Comparison of ENCODE assay signal across 10 cellular contexts in the genomic region with DNA sequence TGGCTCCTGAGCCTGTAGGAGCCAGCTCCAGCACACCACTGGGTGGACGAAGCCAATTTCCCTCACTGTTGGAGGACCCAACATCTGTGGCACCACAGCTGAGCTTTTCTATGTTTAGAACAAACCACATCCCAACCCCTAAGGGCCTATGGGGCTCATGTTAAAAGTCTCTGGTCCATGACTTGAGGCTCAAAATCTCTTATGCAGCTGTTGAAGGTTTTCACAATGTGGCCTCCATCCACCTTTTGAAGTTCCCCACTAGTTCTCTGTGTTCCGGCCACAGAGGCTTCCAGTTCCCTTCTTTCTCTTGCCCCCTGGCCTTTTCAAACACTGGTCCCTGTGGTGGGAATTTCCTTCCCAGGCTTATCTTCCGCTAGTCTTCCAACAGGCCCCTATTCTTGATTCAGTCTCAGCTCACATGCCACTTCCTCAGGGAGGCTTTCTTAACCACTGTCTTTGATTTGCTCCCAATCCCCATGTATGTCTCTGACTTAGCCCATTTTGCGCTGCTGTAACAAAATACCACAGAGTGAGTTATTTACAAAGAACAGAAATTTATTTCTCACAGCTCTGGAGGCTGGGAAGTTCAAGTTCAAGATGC. TPM values are rescaled to one million over a fixed set of nuclear protein-coding genes. Genes with fewer than 3 reads are reported as not detected.
DNase-seq lines count a peak whose midpoint lies in the region; ATAC-seq and TF ChIP-seq lines count a peak whose summit lies in the region.
"Had no signal": no experiment of that assay in that cellular context is flagged by ENCODE, and none has a peak within 500 bp of the region (broad histone marks: within the 10 kb centered on the region; RNA-seq: fewer than 3 reads in every experiment).

No MANE protein-coding gene starts in this region.

- no peak overlapping the region for H3K4me3 Mint-ChIP-seq in activated T-cell treated with anti-CD3 and anti-CD28 coated beads, Interleukin-2, amount 50 U/mL, for 24 hours
- H3K4me3 Mint-ChIP-seq in activated T-cell treated with anti-CD3 and anti-CD28 coated beads, Interleukin-2, amount 50 U/mL, for 4 hours: no peak overlapping the region
- H3K4me3 Mint-ChIP-seq in stimulated activated naive CD8-positive, alpha-beta T cell treated with anti-CD3 and anti-CD28 coated beads, Interleukin-15, amount 100 ng/mL, for 72 hours: peak overlapping the region; percentile 35 to 56

- intact Hi-C loops in posterior vena cava (cut with DNase I): no loop called here

- no peaks in the 10 kb centered on the region for H3K9me3 ChIP-seq in Peyer's patch

- DNase-seq in activated T-cell treated with anti-CD3 and anti-CD28 coated beads, Interleukin-2, amount 50 U/mL, for 24 hours: no peak
- DNase-seq in activated T-cell treated with anti-CD3 and anti-CD28 coated beads, Interleukin-2, amount 50 U/mL, for 4 hours: no peak
- DNase-seq in Peyer's patch: peak in 2 of 3 donors; percentile 71 to 72
- no peak for DNase-seq in stimulated activated naive CD8-positive, alpha-beta T cell treated with anti-CD3 and anti-CD28 coated beads, Interleukin-15, amount 100 ng/mL, for 72 hours
- DNase-seq in posterior vena cava (ENCODE audit: low spot score): no peak
- no peak for DNase-seq in COLO668 (lab: John Stamatoyannopoulos, UW; ENCODE audit: unreplicated experiment)
- DNase-seq in DMS53 (lab: John Stamatoyannopoulos, UW): no peak
- DNase-seq: activated CD8-positive, alpha-beta memory T cell treated with anti-CD3 and anti-CD28 coated beads for 24 hours had no signal

- TF ChIP-seq POLR2A in Peyer's patch (IDR thresholded peaks at IDR 0.05): no peak

- H3K9me3 Mint-ChIP-seq in activated T-cell treated with anti-CD3 and anti-CD28 coated beads, Interleukin-2, amount 50 U/mL, for 24 hours: peaks cover 7% of the 10 kb centered on the region
- peaks cover 4% of the 10 kb centered on the region for H3K9me3 Mint-ChIP-seq in activated T-cell treated with anti-CD3 and anti-CD28 coated beads, Interleukin-2, amount 50 U/mL, for 4 hours
- H3K9me3 Mint-ChIP-seq in stimulated activated naive CD8-positive, alpha-beta T cell treated with anti-CD3 and anti-CD28 coated beads, Interleukin-15, amount 100 ng/mL, for 72 hours: peaks cover 0 to 10% of the 10 kb centered on the region in 2 donors

- peaks cover 0 to 18% (median 11%) of the 10 kb centered on the region in 4 donors for H3K4me1 ChIP-seq in Peyer's patch

- peak overlapping the region; percentile 62 for H3K27ac Mint-ChIP-seq in activated T-cell treated with anti-CD3 and anti-CD28 coated beads, Interleukin-2, amount 50 U/mL, for 24 hours
- H3K27ac Mint-ChIP-seq in stimulated activated naive CD8-positive, alpha-beta T cell treated with anti-CD3 and anti-CD28 coated beads, Interleukin-15, amount 100 ng/mL, for 72 hours: peak overlapping the region in 1 of 2 donors; percentile 9

- no peaks in the 10 kb centered on the region for H3K36me3 Mint-ChIP-seq in activated T-cell treated with anti-CD3 and anti-CD28 coated beads, Interleukin-2, amount 50 U/mL, for 24 hours (ENCODE audit: low read depth)
- H3K36me3 Mint-ChIP-seq in activated T-cell treated with anti-CD3 and anti-CD28 coated beads, Interleukin-2, amount 50 U/mL, for 4 hours (ENCODE audit: insufficient read depth): no peaks in the 10 kb centered on the region

- H3K27ac ChIP-seq in Peyer's patch: peak overlapping the region in 3 of 4 donors; percentile 47 to 74 (median 51)

- peaks cover 81% of the 10 kb centered on the region for H3K4me1 Mint-ChIP-seq in activated T-cell treated with anti-CD3 and anti-CD28 coated beads, Interleukin-2, amount 50 U/mL, for 24 hours (ENCODE audit: low read depth)
- H3K4me1 Mint-ChIP-seq in activated T-cell treated with anti-CD3 and anti-CD28 coated beads, Interleukin-2, amount 50 U/mL, for 4 hours (ENCODE audit: low read depth): peaks cover 60% of the 10 kb centered on the region
- H3K4me1 Mint-ChIP-seq in stimulated activated naive CD8-positive, alpha-beta T cell treated with anti-CD3 and anti-CD28 coated beads, Interleukin-15, amount 100 ng/mL, for 72 hours: peaks cover 91% of the 10 kb centered on the region

- no peaks in the 10 kb centered on the region for H3K36me3 ChIP-seq in Peyer's patch

- TF ChIP-seq CTCF in Peyer's patch (IDR thresholded peaks at IDR 0.05): no peak

- peaks cover 5% of the 10 kb centered on the region for H3K27me3 Mint-ChIP-seq in activated T-cell treated with anti-CD3 and anti-CD28 coated beads, Interleukin-2, amount 50 U/mL, for 24 hours
- H3K27me3 Mint-ChIP-seq in activated T-cell treated with anti-CD3 and anti-CD28 coated beads, Interleukin-2, amount 50 U/mL, for 4 hours (ENCODE audit: low read depth): peaks cover 2% of the 10 kb centered on the region
- H3K27me3 Mint-ChIP-seq in stimulated activated naive CD8-positive, alpha-beta T cell treated with anti-CD3 and anti-CD28 coated beads, Interleukin-15, amount 100 ng/mL, for 72 hours: no peaks in the 10 kb centered on the region

- H3K27me3 ChIP-seq in Peyer's patch: no peaks in the 10 kb centered on the region

- H3K4me3 ChIP-seq in Peyer's patch: peak overlapping the region in 1 of 4 donors; percentile 13

- no peak for ATAC-seq in activated T-cell treated with anti-CD3 and anti-CD28 coated beads, Interleukin-2, amount 50 U/mL, for 4 hours
- ATAC-seq in HG03039 (IDR thresholded peaks at IDR 0.05; ENCODE audit: unreplicated experiment): peak; percentile 25
- no peak for ATAC-seq in stimulated activated naive CD8-positive, alpha-beta T cell treated with anti-CD3 and anti-CD28 coated beads, Interleukin-15, amount 100 ng/mL, for 72 hours

RNA-seq across cellular contexts. Expression of gene IFNLR1, which starts 4.0 kb away (rescaled TPM):
- total RNA-seq in activated T-cell treated with anti-CD3 and anti-CD28 coated beads, Interleukin-2, amount 50 U/mL, for 4 hours: 1 to 10 TPM; 3.4 to 5.1 (median 4.6) TPM
- 10 to 100 TPM in 3 of 4 donors, 1 to 10 TPM in 1; 9.1 to 38.2 (median 36.1) TPM for total RNA-seq in Peyer's patch
- under 1 TPM; 0.43 to 0.51 TPM for total RNA-seq in posterior vena cava
- total RNA-seq: HT1080 had no signal

RNA-seq across cellular contexts. Expression of gene IL22RA1, which starts 48.1 kb away (rescaled TPM):
- total RNA-seq in activated T-cell treated with anti-CD3 and anti-CD28 coated beads, Interleukin-2, amount 50 U/mL, for 4 hours: under 1 TPM in 1 of 3 donors, not detected in 2; 0.08 TPM
- total RNA-seq in Peyer's patch (10 to 100 TPM in 3 of 4 donors, 1 to 10 TPM in 1; 9.9 to 87.9 (median 74.5) TPM), posterior vena cava (under 1 TPM in 1 of 2 donors, not detected in 1; 0.10 TPM)

Comparison
In these comparisons a context has a peak if more than half of its experiments do, and no peak if none do; other contexts are left out.
1. DNase-seq: peak in Peyer's patch (2 of 3); none in activated T-cell treated with anti-CD3 and anti-CD28 coated beads, Interleukin-2, amount 50 U/mL, for 24 hours (single experiment), activated T-cell treated with anti-CD3 and anti-CD28 coated beads, Interleukin-2, amount 50 U/mL, for 4 hours (single experiment), stimulated activated naive CD8-positive, alpha-beta T cell treated with anti-CD3 and anti-CD28 coated beads, Interleukin-15, amount 100 ng/mL, for 72 hours (0 of 2), posterior vena cava (single experiment), COLO668 (single experiment) and DMS53 (single experiment).
2. H3K4me3 Mint-ChIP-seq: peak in stimulated activated naive CD8-positive, alpha-beta T cell treated with anti-CD3 and anti-CD28 coated beads, Interleukin-15, amount 100 ng/mL, for 72 hours (2 of 2); none in activated T-cell treated with anti-CD3 and anti-CD28 coated beads, Interleukin-2, amount 50 U/mL, for 24 hours (single experiment) and activated T-cell treated with anti-CD3 and anti-CD28 coated beads, Interleukin-2, amount 50 U/mL, for 4 hours (single experiment).
3. RNA of gene IL22RA1, which starts 48.1 kb away (total RNA-seq): 9.9 to 87.9 TPM in Peyer's patch; 0.10 TPM in posterior vena cava and 0.08 TPM in activated T-cell treated with anti-CD3 and anti-CD28 coated beads, Interleukin-2, amount 50 U/mL, for 4 hours; every median in the first group is over 4 times any median in the second.